In genomic region chr1:194795917-194796593, GRCh38 we compare ENCODE assay signal across 19 cellular contexts.
DNase-seq lines count a peak whose midpoint lies in the region; ATAC-seq and TF ChIP-seq lines count a peak whose summit lies in the region.
"Had no signal": no experiment of that assay in that cellular context is flagged by ENCODE, and none has a peak within 500 bp of the region (broad histone marks: within the 10 kb centered on the region; RNA-seq: fewer than 3 reads in every experiment).

No MANE protein-coding gene starts in this region.

- DNase-seq in smooth muscle cell (lab: John Stamatoyannopoulos, UW; ENCODE audit: unreplicated experiment) (no peak), NCI-H510A treated with DMSO at 0.1 percent for 48 hours (lab: John Stamatoyannopoulos, UW) (no peak), neural progenitor cell (ENCODE audit: low spot score) (no peak), CD14-positive monocyte (ENCODE audit: low spot score) (no peak)
- DNase-seq: activated CD4-positive, CD25-positive, alpha-beta regulatory T cell treated with anti-CD3 and anti-CD28 coated beads, Interleukin-2, amount 50 U/mL, for 72 hours; activated CD8-positive, alpha-beta memory T cell treated with anti-CD3 and anti-CD28 coated beads, Interleukin-2, amount 50 U/mL, for 4 hours; activated naive CD4-positive, alpha-beta T cell treated with Interleukin-2 at 50 U/mL for 16 hours; cortex of kidney; heart right ventricle; NCI-H2107; sigmoid colon; stimulated activated CD4-positive, alpha-beta T cell treated with anti-CD3 and anti-CD28 coated beads, Interleukin-4, amount 100 ng/mL, for 1 hour; T-helper 2 cell had no signal

- H3K36me3 Mint-ChIP-seq in neural progenitor cell: no peaks in the 10 kb centered on the region
- H3K36me3 Mint-ChIP-seq in CD14-positive monocyte: no peaks in the 10 kb centered on the region
- H3K36me3 Mint-ChIP-seq: mesothelial cell of epicardium had no signal

- 76% methylated on average over 4 of the region's 4 CpGs for WGBS in smooth muscle cell (ENCODE audit: low lambda C conversion rate)

- H4K20me1 ChIP-seq in smooth muscle cell (ENCODE audit: low read depth): no peaks in the 10 kb centered on the region
- H4K20me1 ChIP-seq in neural progenitor cell (ENCODE audit: low read depth): no peaks in the 10 kb centered on the region

- no peaks in the 10 kb centered on the region for H3K79me2 ChIP-seq in smooth muscle cell (ENCODE audit: low read depth)
- no peaks in the 10 kb centered on the region for H3K79me2 ChIP-seq in neural progenitor cell (ENCODE audit: low read depth)

- H3K9ac ChIP-seq in smooth muscle cell (ENCODE audit: low read depth) (no peak overlapping the region), neural progenitor cell (no peak overlapping the region)

- H3K9me3 Mint-ChIP-seq in neural progenitor cell: no peaks in the 10 kb centered on the region
- peaks cover 0 to 4% (median 0%) of the 10 kb centered on the region in 7 donors for H3K9me3 Mint-ChIP-seq in CD14-positive monocyte

- peak; percentile 98 for ATAC-seq in GM18520 (IDR thresholded peaks at IDR 0.05; ENCODE audit: unreplicated experiment)
- peak; percentile 85 for ATAC-seq in GM21381 (IDR thresholded peaks at IDR 0.05; ENCODE audit: unreplicated experiment)
- ATAC-seq in HG02884 (IDR thresholded peaks at IDR 0.05; ENCODE audit: unreplicated experiment): peak; percentile 84
- peak; percentile 66 for ATAC-seq in HG03469 (IDR thresholded peaks at IDR 0.05; ENCODE audit: unreplicated experiment)
- ATAC-seq: heart right ventricle had no signal

- H3K4me3 Mint-ChIP-seq in neural progenitor cell (no peak overlapping the region), CD14-positive monocyte (no peak overlapping the region)
- H3K4me3 Mint-ChIP-seq: mesothelial cell of epicardium had no signal

- H3K4me1 Mint-ChIP-seq in neural progenitor cell (no peaks in the 10 kb centered on the region), CD14-positive monocyte (no peaks in the 10 kb centered on the region)
- H3K4me1 Mint-ChIP-seq: mesothelial cell of epicardium had no signal

- no peak overlapping the region for H3K4me2 ChIP-seq in smooth muscle cell
- H3K4me2 ChIP-seq in neural progenitor cell: no peak overlapping the region

- intact Hi-C loops in CD14-positive monocyte (cut with micrococcal nuclease): no loop called here

- H3K4me3 ChIP-seq in smooth muscle cell (no peak overlapping the region), neural progenitor cell (no peak overlapping the region)
- H3K4me3 ChIP-seq: heart right ventricle, sigmoid colon had no signal

- TF ChIP-seq CTCF in smooth muscle cell (IDR thresholded peaks at IDR 0.05; ENCODE audit: borderline replicate concordance, insufficient read depth, poor library complexity, severe bottlenecking): no peak
- no peak for TF ChIP-seq CTCF in neural progenitor cell (IDR thresholded peaks at IDR 0.05)
- no peak for TF ChIP-seq CTCF in CD14-positive monocyte (IDR thresholded peaks at IDR 0.05)

- H3K9me3 ChIP-seq in smooth muscle cell (replicated peaks; ENCODE audit: low read depth) (no peaks in the 10 kb centered on the region), neural progenitor cell (ENCODE audit: low read depth) (no peaks in the 10 kb centered on the region)
- H3K9me3 ChIP-seq: heart right ventricle, neutrophil, sigmoid colon had no signal

- no peak overlapping the region for H3K27ac Mint-ChIP-seq in neural progenitor cell
- H3K27ac Mint-ChIP-seq in CD14-positive monocyte: no peak overlapping the region
- H3K27ac Mint-ChIP-seq: mesothelial cell of epicardium had no signal

- H2AFZ ChIP-seq in smooth muscle cell (ENCODE audit: low read depth) (no peak overlapping the region), neural progenitor cell (replicated peaks) (no peak overlapping the region)

- H3K36me3 ChIP-seq in smooth muscle cell (ENCODE audit: low read depth) (no peaks in the 10 kb centered on the region), neural progenitor cell (no peaks in the 10 kb centered on the region)
- H3K36me3 ChIP-seq: heart right ventricle, neutrophil, sigmoid colon had no signal

- H3K27me3 ChIP-seq in smooth muscle cell (ENCODE audit: low read depth) (no peaks in the 10 kb centered on the region), neural progenitor cell (no peaks in the 10 kb centered on the region)
- H3K27me3 ChIP-seq: heart right ventricle, neutrophil, sigmoid colon had no signal

- H3K4me1 ChIP-seq in smooth muscle cell (ENCODE audit: low read depth) (no peaks in the 10 kb centered on the region), neural progenitor cell (no peaks in the 10 kb centered on the region)
- H3K4me1 ChIP-seq: heart right ventricle, sigmoid colon had no signal

- no peaks in the 10 kb centered on the region for H3F3A ChIP-seq in smooth muscle cell (ENCODE audit: low read depth)
- no peaks in the 10 kb centered on the region for H3F3A ChIP-seq in neural progenitor cell (ENCODE audit: low read depth)

- H3K27me3 Mint-ChIP-seq in neural progenitor cell (ENCODE audit: insufficient read depth, low read depth) (no peaks in the 10 kb centered on the region), CD14-positive monocyte (ENCODE audit: low read depth in 3 of 3) (no peaks in the 10 kb centered on the region)

- H3K27ac ChIP-seq in smooth muscle cell (ENCODE audit: low read depth) (no peak overlapping the region), neural progenitor cell (no peak overlapping the region)
- H3K27ac ChIP-seq: heart right ventricle, neutrophil, sigmoid colon had no signal
